In the genomic region with DNA sequence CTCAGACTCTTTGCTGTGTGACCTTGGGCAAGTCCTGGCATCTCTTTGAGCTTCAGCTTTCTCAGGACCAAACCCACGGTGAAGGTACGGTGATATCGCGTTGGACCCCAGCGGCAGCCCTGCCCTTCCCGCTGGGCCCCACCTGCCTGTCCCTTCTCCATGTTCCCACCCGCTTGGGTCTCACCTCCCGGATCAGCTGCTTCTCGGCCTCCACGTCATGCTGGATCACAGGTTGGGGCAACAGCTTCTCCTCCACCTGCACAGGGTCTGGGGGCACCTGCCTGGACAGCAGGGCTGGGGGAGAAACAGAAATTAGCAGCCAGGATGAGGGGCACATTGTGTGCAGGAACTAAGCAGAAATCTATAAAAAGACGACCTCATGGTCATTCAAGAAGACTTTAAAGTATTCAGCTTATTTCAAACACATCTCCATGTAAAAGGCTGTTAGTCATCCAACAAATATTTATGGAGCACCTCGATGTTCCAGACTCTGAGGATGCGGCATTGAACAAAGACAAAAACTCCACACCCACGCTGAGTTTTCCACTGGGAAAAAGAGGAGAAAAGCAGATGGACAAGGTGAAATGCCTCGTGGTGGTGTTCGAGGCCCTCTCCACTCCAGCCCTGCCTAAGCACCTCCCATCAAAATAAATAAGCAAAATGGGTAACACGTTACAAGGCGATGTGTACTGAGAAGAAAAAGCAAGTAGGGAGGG, we compare ENCODE assay signal across 12 cellular contexts. TPM values are rescaled to one million over a fixed set of nuclear protein-coding genes. Genes with fewer than 3 reads are reported as not detected.
DNase-seq lines count a peak whose midpoint lies in the region; ATAC-seq and TF ChIP-seq lines count a peak whose summit lies in the region.
"Had no signal": no experiment of that assay in that cellular context is flagged by ENCODE, and none has a peak within 500 bp of the region (broad histone marks: within the 10 kb centered on the region; RNA-seq: fewer than 3 reads in every experiment).

No MANE protein-coding gene starts in this region.

- WGBS in heart right ventricle, 2 donors = 88 to 92% methylated on average over 18 of the region's 18 CpGs

- no peaks in the 10 kb centered on the region for H3K79me2 ChIP-seq in ACC112 (ENCODE audit: control insufficient read depth, insufficient read depth, low read length, unreplicated experiment)

- H3K27ac ChIP-seq in ACC112 (ENCODE audit: low read depth, low read length) (no peak overlapping the region; the same call in 1 of the 2 replicates), heart right ventricle (no peak overlapping the region)

- DNase-seq in HS-27A (ENCODE audit: low read depth) = peak; percentile 51
- peak; percentile 76 for DNase-seq in astrocyte of the hippocampus (ENCODE audit: low read depth, low spot score)
- DNase-seq in islet precursor cell = peak; percentile 79
- DNase-seq in sciatic nerve (ENCODE audit: low spot score) = no peak
- no peak for DNase-seq in heart right ventricle
- no peak for DNase-seq in HK-2 (ENCODE audit: unreplicated experiment)
- DNase-seq: activated CD4-positive, alpha-beta T cell treated with anti-CD3 and anti-CD28 coated beads for 48 hours; SHP77 treated with DMSO at 0.1 percent for 48 hours; tibial artery had no signal

- ATAC-seq in GM21723 (IDR thresholded peaks at IDR 0.05; ENCODE audit: unreplicated experiment) (no peak), sciatic nerve (no peak), heart right ventricle (no peak)
- ATAC-seq: K562 had no signal

- H2AFZ ChIP-seq in ACC112 (ENCODE audit: low read length, unreplicated experiment) = no peak overlapping the region

- peaks cover 14% of the 10 kb centered on the region for H3K4me1 ChIP-seq in ACC112 (ENCODE audit: control insufficient read depth, insufficient read depth, low read length, unreplicated experiment)
- H3K4me1 ChIP-seq in heart right ventricle = peaks cover 0 to 17% (median 11%) of the 10 kb centered on the region in 9 donors

- no peak for TF ChIP-seq CTCF in heart right ventricle (IDR thresholded peaks at IDR 0.05)

- H3K36me3 ChIP-seq in ACC112 (ENCODE audit: insufficient read depth, low read length) (no peaks in the 10 kb centered on the region), heart right ventricle (no peaks in the 10 kb centered on the region)
- H3K36me3 ChIP-seq: tibial artery had no signal

- H3K9me3 ChIP-seq in heart right ventricle = no peaks in the 10 kb centered on the region
- H3K9me3 ChIP-seq: tibial artery had no signal

- H3K4me3 ChIP-seq in ACC112 (ENCODE audit: low read depth, low read length) = peak overlapping the region; percentile 19; the same call in 1 of the 2 replicates
- H3K4me3 ChIP-seq in heart right ventricle = no peak overlapping the region
- H3K4me3 ChIP-seq: K562, tibial artery had no signal

- H3K27me3 ChIP-seq in ACC112 (ENCODE audit: insufficient read depth, low read length) (no peaks in the 10 kb centered on the region), heart right ventricle (no peaks in the 10 kb centered on the region)
- H3K27me3 ChIP-seq: tibial artery had no signal

- intact Hi-C loops in sciatic nerve (cut with DNase I) = loop anchor here (10.0 kb wide), 1 partner anchor 496 kb away; no protein-coding TSS in a partner anchor
- intact Hi-C loops in heart right ventricle (cut with DNase I) = loop anchor here in 6 of 10 donors (5.0 to 10.0 kb wide), 2 partner anchors 86 to 499 kb away; a partner anchor contains a TSS

RNA-seq across cellular contexts. Expression of a gene that starts 19.5 kb away (rescaled TPM):
- total RNA-seq in sciatic nerve (2.4 TPM), heart right ventricle (1 to 10 TPM; 2.7 to 7.0 (median 5.0) TPM)
- 1 to 10 TPM; 4.6 to 7.5 TPM for polyA plus RNA-seq in heart right ventricle

RNA-seq across cellular contexts. Expression of a gene that starts 34.1 kb away (rescaled TPM):
- total RNA-seq in sciatic nerve = not detected
- total RNA-seq in heart right ventricle = under 1 TPM in 3 of 10 donors, not detected in 7; 0.15 to 0.21 (median 0.20) TPM
- polyA plus RNA-seq in heart right ventricle = 1 to 10 TPM in 1 of 2 donors, not detected in 1; 6.4 TPM

RNA-seq across cellular contexts. Expression of a gene that starts 37.2 kb away (rescaled TPM):
- total RNA-seq in sciatic nerve = 103 TPM
- 100 to 1,000 TPM; 104 to 178 (median 124) TPM for total RNA-seq in heart right ventricle
- polyA plus RNA-seq in heart right ventricle = 100 to 1,000 TPM in 1 of 2 donors, 10 to 100 TPM in 1; 98.8 to 222 TPM

Comparison
In these comparisons a context has a peak if more than half of its experiments do, and no peak if none do; other contexts are left out.
1. DNase-seq: peak in HS-27A (single experiment), astrocyte of the hippocampus (single experiment) and islet precursor cell (single experiment); none in sciatic nerve (single experiment), heart right ventricle (0 of 2) and HK-2 (single experiment).